ENCODE assay signal across 1 cellular context in the genomic region with DNA sequence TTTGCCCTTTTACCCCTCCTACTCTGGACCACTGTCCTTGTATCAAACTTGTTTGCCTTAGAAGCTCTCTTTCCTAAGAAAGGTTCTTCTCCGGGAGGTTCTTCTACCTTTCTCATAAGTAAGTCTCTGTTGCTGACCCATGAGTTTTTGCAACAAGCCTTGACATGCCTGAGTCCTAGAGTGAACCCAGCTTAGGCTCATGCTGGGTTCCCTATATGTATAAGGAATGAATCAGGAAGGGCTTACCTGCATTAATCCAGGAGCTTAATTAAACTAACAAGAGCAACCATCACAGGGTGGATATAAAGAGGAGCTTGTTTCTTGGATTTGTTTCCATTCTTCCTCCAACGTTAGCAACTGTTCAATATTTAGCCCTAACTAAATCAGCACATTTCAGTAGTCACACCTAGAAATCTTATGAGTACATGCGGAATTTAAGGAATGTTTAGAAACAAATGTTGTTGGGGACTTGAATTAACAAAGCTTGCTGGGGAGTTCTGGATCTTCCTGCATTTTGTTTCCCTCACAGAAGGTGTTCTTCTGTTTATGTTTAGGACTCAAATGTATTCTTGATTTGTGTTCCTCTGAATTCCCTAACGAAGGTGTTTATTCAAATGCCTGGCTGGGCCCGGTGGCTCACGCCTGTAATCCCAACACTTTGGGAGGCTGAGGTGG.
TF ChIP-seq lines count a peak whose summit lies in the region.

No MANE protein-coding gene starts in this region.

TF ChIP-seq in GM23338, 12 proteins besides CTCF, POLR2A, EP300 and RAD21 (continued from another document):
- TF ChIP-seq, protein P1, sequence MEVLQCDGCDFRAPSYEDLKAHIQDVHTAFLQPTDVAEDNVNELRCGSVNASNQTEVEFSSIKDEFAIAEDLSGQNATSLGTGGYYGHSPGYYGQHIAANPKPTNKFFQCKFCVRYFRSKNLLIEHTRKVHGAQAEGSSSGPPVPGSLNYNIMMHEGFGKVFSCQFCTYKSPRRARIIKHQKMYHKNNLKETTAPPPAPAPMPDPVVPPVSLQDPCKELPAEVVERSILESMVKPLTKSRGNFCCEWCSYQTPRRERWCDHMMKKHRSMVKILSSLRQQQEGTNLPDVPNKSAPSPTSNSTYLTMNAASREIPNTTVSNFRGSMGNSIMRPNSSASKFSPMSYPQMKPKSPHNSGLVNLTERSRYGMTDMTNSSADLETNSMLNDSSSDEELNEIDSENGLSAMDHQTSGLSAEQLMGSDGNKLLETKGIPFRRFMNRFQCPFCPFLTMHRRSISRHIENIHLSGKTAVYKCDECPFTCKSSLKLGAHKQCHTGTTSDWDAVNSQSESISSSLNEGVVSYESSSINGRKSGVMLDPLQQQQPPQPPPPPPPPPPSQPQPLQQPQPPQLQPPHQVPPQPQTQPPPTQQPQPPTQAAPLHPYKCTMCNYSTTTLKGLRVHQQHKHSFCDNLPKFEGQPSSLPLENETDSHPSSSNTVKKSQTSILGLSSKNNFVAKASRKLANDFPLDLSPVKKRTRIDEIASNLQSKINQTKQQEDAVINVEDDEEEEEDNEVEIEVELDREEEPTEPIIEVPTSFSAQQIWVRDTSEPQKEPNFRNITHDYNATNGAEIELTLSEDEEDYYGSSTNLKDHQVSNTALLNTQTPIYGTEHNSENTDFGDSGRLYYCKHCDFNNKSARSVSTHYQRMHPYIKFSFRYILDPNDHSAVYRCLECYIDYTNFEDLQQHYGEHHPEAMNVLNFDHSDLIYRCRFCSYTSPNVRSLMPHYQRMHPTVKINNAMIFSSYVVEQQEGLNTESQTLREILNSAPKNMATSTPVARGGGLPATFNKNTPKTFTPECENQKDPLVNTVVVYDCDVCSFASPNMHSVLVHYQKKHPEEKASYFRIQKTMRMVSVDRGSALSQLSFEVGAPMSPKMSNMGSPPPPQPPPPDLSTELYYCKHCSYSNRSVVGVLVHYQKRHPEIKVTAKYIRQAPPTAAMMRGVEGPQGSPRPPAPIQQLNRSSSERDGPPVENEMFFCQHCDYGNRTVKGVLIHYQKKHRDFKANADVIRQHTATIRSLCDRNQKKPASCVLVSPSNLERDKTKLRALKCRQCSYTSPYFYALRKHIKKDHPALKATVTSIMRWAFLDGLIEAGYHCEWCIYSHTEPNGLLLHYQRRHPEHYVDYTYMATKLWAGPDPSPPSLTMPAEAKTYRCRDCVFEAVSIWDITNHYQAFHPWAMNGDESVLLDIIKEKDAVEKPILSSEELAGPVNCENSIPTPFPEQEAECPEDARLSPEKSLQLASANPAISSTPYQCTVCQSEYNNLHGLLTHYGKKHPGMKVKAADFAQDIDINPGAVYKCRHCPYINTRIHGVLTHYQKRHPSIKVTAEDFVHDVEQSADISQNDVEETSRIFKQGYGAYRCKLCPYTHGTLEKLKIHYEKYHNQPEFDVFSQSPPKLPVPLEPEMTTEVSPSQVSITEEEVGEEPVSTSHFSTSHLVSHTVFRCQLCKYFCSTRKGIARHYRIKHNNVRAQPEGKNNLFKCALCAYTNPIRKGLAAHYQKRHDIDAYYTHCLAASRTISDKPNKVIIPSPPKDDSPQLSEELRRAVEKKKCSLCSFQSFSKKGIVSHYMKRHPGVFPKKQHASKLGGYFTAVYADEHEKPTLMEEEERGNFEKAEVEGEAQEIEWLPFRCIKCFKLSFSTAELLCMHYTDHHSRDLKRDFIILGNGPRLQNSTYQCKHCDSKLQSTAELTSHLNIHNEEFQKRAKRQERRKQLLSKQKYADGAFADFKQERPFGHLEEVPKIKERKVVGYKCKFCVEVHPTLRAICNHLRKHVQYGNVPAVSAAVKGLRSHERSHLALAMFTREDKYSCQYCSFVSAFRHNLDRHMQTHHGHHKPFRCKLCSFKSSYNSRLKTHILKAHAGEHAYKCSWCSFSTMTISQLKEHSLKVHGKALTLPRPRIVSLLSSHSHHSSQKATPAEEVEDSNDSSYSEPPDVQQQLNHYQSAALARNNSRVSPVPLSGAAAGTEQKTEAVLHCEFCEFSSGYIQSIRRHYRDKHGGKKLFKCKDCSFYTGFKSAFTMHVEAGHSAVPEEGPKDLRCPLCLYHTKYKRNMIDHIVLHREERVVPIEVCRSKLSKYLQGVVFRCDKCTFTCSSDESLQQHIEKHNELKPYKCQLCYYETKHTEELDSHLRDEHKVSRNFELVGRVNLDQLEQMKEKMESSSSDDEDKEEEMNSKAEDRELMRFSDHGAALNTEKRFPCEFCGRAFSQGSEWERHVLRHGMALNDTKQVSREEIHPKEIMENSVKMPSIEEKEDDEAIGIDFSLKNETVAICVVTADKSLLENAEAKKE (CRISPR knock-in tag; IDR thresholded peaks at IDR 0.05): no peak
